In genomic region chr6:5143625-5144311, GRCh38 we compare ENCODE assay signal across 8 cellular contexts. TPM values are rescaled to one million over a fixed set of nuclear protein-coding genes. Genes with fewer than 3 reads are reported as not detected.
DNase-seq lines count a peak whose midpoint lies in the region; ATAC-seq lines count a peak whose summit lies in the region.

No MANE protein-coding gene starts in this region.

- ATAC-seq in HG02798 (IDR thresholded peaks at IDR 0.05; ENCODE audit: poor library complexity, unreplicated experiment) (peak; percentile 57), left lobe of liver (peak; percentile 94), HG03442 (IDR thresholded peaks at IDR 0.05; ENCODE audit: unreplicated experiment) (no peak)
- ATAC-seq in central memory CD8-positive, alpha-beta T cell (replicated peaks; ENCODE audit: extremely low read depth, poor library complexity, severe bottlenecking), result no peak

- H3K27ac Mint-ChIP-seq in central memory CD8-positive, alpha-beta T cell (ENCODE audit: low read depth), result no peak overlapping the region

- H3K4me3 Mint-ChIP-seq in central memory CD8-positive, alpha-beta T cell, result no peak overlapping the region

- DNase-seq in DMS153 (lab: John Stamatoyannopoulos, UW) (peak; percentile 59), NCI-H460 (ENCODE audit: extremely low read depth, low read depth) (peak; percentile 64), left lobe of liver (ENCODE audit: low spot score) (peak; percentile 81)
- DNase-seq in activated CD4-positive, alpha-beta T cell treated with anti-CD3 and anti-CD28 coated beads for 1 hour, result peak; percentile 73
- DNase-seq in central memory CD8-positive, alpha-beta T cell (ENCODE audit: low spot score in 2 of 2), result peak; percentile 72 to 79
- peak; percentile 87 for DNase-seq in stimulated activated CD4-positive, alpha-beta T cell treated with anti-CD3 and anti-CD28 coated beads, Interleukin-4, amount 100 ng/mL, for 1 hour

- H3K9me3 Mint-ChIP-seq in central memory CD8-positive, alpha-beta T cell, result no peaks in the 10 kb centered on the region

- no peaks in the 10 kb centered on the region for H3K4me1 Mint-ChIP-seq in central memory CD8-positive, alpha-beta T cell

- peaks cover 3% of the 10 kb centered on the region for H3K36me3 Mint-ChIP-seq in central memory CD8-positive, alpha-beta T cell (ENCODE audit: insufficient read depth)

- H3K27me3 Mint-ChIP-seq in central memory CD8-positive, alpha-beta T cell, result no peaks in the 10 kb centered on the region

RNA-seq across cellular contexts. Expression of gene PPP1R3G, which starts 58.6 kb away (rescaled TPM):
- total RNA-seq in NCI-H460 (2014; rRNA removed; shearing (Covaris generic)), result 0.22 and 0.40 TPM in 2 replicates
- polyA plus RNA-seq in NCI-H460 (2014; cell fraction: nucleus; rRNA removed), result 0.07 TPM in 1 of 2 replicates, not detected in the other
- total RNA-seq in left lobe of liver, result 0.40 TPM

Comparison
In these comparisons a context has a peak if more than half of its experiments do, and no peak if none do; other contexts are left out.
1. ATAC-seq: peak in HG02798 (single experiment) and left lobe of liver (single experiment); none in central memory CD8-positive, alpha-beta T cell (single experiment) and HG03442 (single experiment).
2. Peak in every context shown above with its lines, with median percentiles within 50 percentile points of each other: DNase-seq.